28 cellular contexts compared by ENCODE assay signal in genomic region chr19:3084943-3085342, GRCh38. TPM values are rescaled to one million over a fixed set of nuclear protein-coding genes. Genes with fewer than 3 reads are reported as not detected.
DNase-seq lines count a peak whose midpoint lies in the region; ATAC-seq and TF ChIP-seq lines count a peak whose summit lies in the region.
"Had no signal": no experiment of that assay in that cellular context is flagged by ENCODE, and none has a peak within 500 bp of the region (broad histone marks: within the 10 kb centered on the region; RNA-seq: fewer than 3 reads in every experiment).

No MANE protein-coding gene starts in this region.

- H3K4me2 ChIP-seq in SK-N-SH (no peak overlapping the region), hepatocyte (no peak overlapping the region), smooth muscle cell (no peak overlapping the region)
- H3K4me2 ChIP-seq: BLaER1 treated with 17β-estradiol and CSF1 and Interleukin-3, amounts not matched to agents 10 nM and 100 nM; PC-9 had no signal

- no peak overlapping the region for H3K4me3 ChIP-seq in SK-N-SH (ENCODE audit: low read depth in 2 of 2, low read length in 1 of 2)
- no peak overlapping the region for H3K4me3 ChIP-seq in hepatocyte
- H3K4me3 ChIP-seq in stomach, result no peak overlapping the region
- H3K4me3 ChIP-seq in smooth muscle cell, result no peak overlapping the region
- H3K4me3 ChIP-seq: BLaER1 treated with 17β-estradiol and CSF1 and Interleukin-3, amounts not matched to agents 10 nM and 100 nM; GM12878; HAP-1; PC-9 had no signal

- H3F3A ChIP-seq in SK-N-SH (replicated peaks; ENCODE audit: insufficient read depth) (no peaks in the 10 kb centered on the region), smooth muscle cell (ENCODE audit: low read depth) (no peaks in the 10 kb centered on the region)

- H3K9me2 ChIP-seq in SK-N-SH (no peaks in the 10 kb centered on the region), hepatocyte (replicated peaks; ENCODE audit: insufficient read depth) (no peaks in the 10 kb centered on the region)

- no peaks in the 10 kb centered on the region for H3K79me2 ChIP-seq in SK-N-SH (ENCODE audit: insufficient read depth)
- H3K79me2 ChIP-seq in hepatocyte, result no peaks in the 10 kb centered on the region
- H3K79me2 ChIP-seq in smooth muscle cell (ENCODE audit: low read depth), result no peaks in the 10 kb centered on the region

- no peaks in the 10 kb centered on the region for H3K27me3 ChIP-seq in SK-N-SH (ENCODE audit: insufficient read depth)
- H3K27me3 ChIP-seq in hepatocyte, result no peaks in the 10 kb centered on the region
- no peaks in the 10 kb centered on the region for H3K27me3 ChIP-seq in stomach
- no peaks in the 10 kb centered on the region for H3K27me3 ChIP-seq in smooth muscle cell (ENCODE audit: low read depth)
- H3K27me3 ChIP-seq: BLaER1 treated with 17β-estradiol and CSF1 and Interleukin-3, amounts not matched to agents 10 nM and 100 nM had no signal

- POLR2A ChIA-PET in SK-N-SH (lab: Yijun Ruan, JAX), result no interaction called here

- no peak overlapping the region for H2AFZ ChIP-seq in SK-N-SH (ENCODE audit: low read depth)
- H2AFZ ChIP-seq in hepatocyte, result no peak overlapping the region
- no peak overlapping the region for H2AFZ ChIP-seq in smooth muscle cell (ENCODE audit: low read depth)
- H2AFZ ChIP-seq: PC-9 had no signal

- TF ChIP-seq EP300 in SK-N-SH (IDR thresholded peaks at IDR 0.05; ENCODE audit: borderline replicate concordance in 1 of 2, low read depth in 1 of 2, low read length in 1 of 2) (no peak), stomach (IDR thresholded peaks at IDR 0.05) (no peak)

- intact Hi-C loops in stomach (cut with DNase I; ENCODE audit: low total_unique reads), result no loop called here

- TF ChIP-seq POLR2A in stomach (IDR thresholded peaks at IDR 0.05), result no peak

- H3K9me3 ChIP-seq in SK-N-SH (no peaks in the 10 kb centered on the region), hepatocyte (ENCODE audit: low read depth) (no peaks in the 10 kb centered on the region), stomach (no peaks in the 10 kb centered on the region), smooth muscle cell (replicated peaks; ENCODE audit: low read depth) (no peaks in the 10 kb centered on the region)
- H3K9me3 ChIP-seq: Caco-2, HAP-1 had no signal

- no peaks in the 10 kb centered on the region for H3K36me3 ChIP-seq in SK-N-SH (replicated peaks in 1 of 2; ENCODE audit: control insufficient read depth in 1 of 2, insufficient read depth in 2 of 2, low read length in 1 of 2)
- H3K36me3 ChIP-seq in hepatocyte (replicated peaks; ENCODE audit: insufficient read depth, low read depth), result no peaks in the 10 kb centered on the region
- no peaks in the 10 kb centered on the region for H3K36me3 ChIP-seq in stomach
- no peaks in the 10 kb centered on the region for H3K36me3 ChIP-seq in smooth muscle cell (ENCODE audit: low read depth)
- H3K36me3 ChIP-seq: BLaER1 treated with 17β-estradiol and CSF1 and Interleukin-3, amounts not matched to agents 10 nM and 100 nM; HAP-1 had no signal

- DNase-seq in SK-N-SH (peak; percentile 4), hepatocyte (ENCODE audit: low spot score) (peak; percentile 75), mucosa of gallbladder (ENCODE audit: low spot score) (peak; percentile 64), stomach (peak; percentile 65), smooth muscle cell (lab: John Stamatoyannopoulos, UW; ENCODE audit: unreplicated experiment) (no peak)
- DNase-seq in effector CD4-positive, alpha-beta T cell, result no peak
- DNase-seq: ACHN; CD4-positive, alpha-beta memory T cell; DMS 273 treated with DMSO at 0.1 percent for 48 hours; DND-41; KG1; NCI-H1105; NCI-H146; NCI-H2029; NCI-H2227 treated with DMSO at 0.1 percent for 48 hours; NCI-H510A; NCI-H748 treated with DMSO at 0.1 percent for 48 hours; PC-9 had no signal

- TF ChIP-seq CTCF in SK-N-SH (IDR thresholded peaks at IDR 0.05) (no peak), hepatocyte (IDR thresholded peaks at IDR 0.05; ENCODE audit: poor library complexity) (no peak), stomach (IDR thresholded peaks at IDR 0.05) (no peak), smooth muscle cell (IDR thresholded peaks at IDR 0.05; ENCODE audit: borderline replicate concordance, insufficient read depth, poor library complexity, severe bottlenecking) (no peak)

- no peaks in the 10 kb centered on the region for H4K20me1 ChIP-seq in SK-N-SH (ENCODE audit: insufficient read depth)
- no peaks in the 10 kb centered on the region for H4K20me1 ChIP-seq in hepatocyte (ENCODE audit: insufficient read depth, poor library complexity, severe bottlenecking)
- no peaks in the 10 kb centered on the region for H4K20me1 ChIP-seq in smooth muscle cell (ENCODE audit: low read depth)
- H4K20me1 ChIP-seq: BLaER1 treated with 17β-estradiol and CSF1 and Interleukin-3, amounts not matched to agents 10 nM and 100 nM had no signal

- H3K27ac ChIP-seq in SK-N-SH (ENCODE audit: low read depth in 2 of 2, low read length in 1 of 2) (no peak overlapping the region), hepatocyte (peak overlapping the region; percentile 83), stomach (peak overlapping the region in 2 of 5 donors; percentile 16 to 59), smooth muscle cell (ENCODE audit: low read depth) (no peak overlapping the region)
- H3K27ac ChIP-seq: 22Rv1; BLaER1 treated with 17β-estradiol and CSF1 and Interleukin-3, amounts not matched to agents 10 nM and 100 nM; HL-60; PC-9; RWPE1 had no signal

- CTCF ChIA-PET in SK-N-SH (lab: Yijun Ruan, JAX), result interaction anchor here (0.8 to 1.8 kb wide), 5 partner anchors 10 to 44 kb away, joined by 3 to 7 read pairs (median 4); no protein-coding TSS in a partner anchor

- H3K9ac ChIP-seq in SK-N-SH (no peak overlapping the region), smooth muscle cell (ENCODE audit: low read depth) (no peak overlapping the region)
- H3K9ac ChIP-seq: BLaER1 treated with 17β-estradiol and CSF1 and Interleukin-3, amounts not matched to agents 10 nM and 100 nM had no signal

- 94% methylated on average over 4 of the region's 10 CpGs for WGBS in SK-N-SH (ENCODE audit: low lambda C conversion rate)
- WGBS in hepatocyte (ENCODE audit: low lambda C conversion rate, missing lambda C conversion rate), result 75% methylated on average over 10 of the region's 10 CpGs
- WGBS in stomach, 5 donors, result 38 to 58% (median 53%) methylated on average over 9 to 10 of the region's 10 CpGs
- WGBS in smooth muscle cell (ENCODE audit: low lambda C conversion rate), result 85% methylated on average over 10 of the region's 10 CpGs

- ATAC-seq in SK-N-SH treated with all-trans-retinoic acid at 6 μM for 48 hours (no peak), GM21825 (IDR thresholded peaks at IDR 0.05; ENCODE audit: unreplicated experiment) (no peak)
- ATAC-seq: GM12878 had no signal

- H3K4me1 ChIP-seq in SK-N-SH (ENCODE audit: control insufficient read depth in 1 of 2, insufficient read depth in 2 of 2, low read depth in 1 of 2, low read length in 1 of 2) (no peaks in the 10 kb centered on the region), hepatocyte (ENCODE audit: insufficient read depth) (peaks cover 11% of the 10 kb centered on the region), stomach (peaks cover 7 to 10% (median 8%) of the 10 kb centered on the region in 4 donors), smooth muscle cell (ENCODE audit: low read depth) (no peaks in the 10 kb centered on the region)
- H3K4me1 ChIP-seq: BLaER1 treated with 17β-estradiol and CSF1 and Interleukin-3, amounts not matched to agents 10 nM and 100 nM; HAP-1 had no signal

- no peak for TF ChIP-seq RAD21 in SK-N-SH (IDR thresholded peaks at IDR 0.05; ENCODE audit: low read length)

TF ChIP-seq in SK-N-SH, 30 proteins besides CTCF, POLR2A, EP300 and RAD21 (continues in another document):
- no peak for TF ChIP-seq MAX (IDR thresholded peaks at IDR 0.05; ENCODE audit: low read depth)

TF ChIP-seq in SK-N-SH treated with all-trans-retinoic acid at 6 μM for 48 hours, 23 proteins besides CTCF, POLR2A, EP300 and RAD21 (continues in another document):
- TF ChIP-seq TCF4 (CRISPR knock-in tag; IDR thresholded peaks at IDR 0.05; ENCODE audit: borderline replicate concordance) (no peak), ZFP3 (CRISPR knock-in tag; IDR thresholded peaks at IDR 0.05) (no peak), ESRRG (CRISPR knock-in tag; IDR thresholded peaks at IDR 0.05) (no peak)

RNA-seq across cellular contexts. Expression of gene GNA11, which starts 9.2 kb away (rescaled TPM):
- polyA plus RNA-seq in SK-N-SH (2012; rRNA removed) (14.6 and 32.4 TPM in 2 replicates), hepatocyte (100 and 115 TPM in 2 replicates), stomach (10 to 100 TPM; 18.9 to 31.3 (median 25.5) TPM), smooth muscle cell (57.4 and 71.5 TPM in 2 replicates)
- polyA plus RNA-seq in SK-N-SH (2012; cell fraction: cytosol; rRNA removed), result 14.6 and 27.8 TPM in 2 replicates
- 33.0 and 35.6 TPM in 2 replicates for polyA plus RNA-seq in SK-N-SH (2012; cell fraction: nucleus; rRNA removed)
- total RNA-seq in hepatocyte (53.8 and 60.2 TPM in 2 replicates), mucosa of gallbladder (93.2 TPM), stomach (100 to 1,000 TPM in 1 of 5 donors, 10 to 100 TPM in 4; 40.6 to 204 (median 63.4) TPM), smooth muscle cell (16.3 and 16.9 TPM in 2 replicates)

RNA-seq across cellular contexts. Expression of gene TLE5, which starts 22.6 kb away (rescaled TPM):
- polyA plus RNA-seq in SK-N-SH (2012; rRNA removed) (479 and 519 TPM in 2 replicates), hepatocyte (308 and 340 TPM in 2 replicates), stomach (100 to 1,000 TPM; 470 to 688 (median 669) TPM), smooth muscle cell (235 and 274 TPM in 2 replicates)
- 268 and 361 TPM in 2 replicates for polyA plus RNA-seq in SK-N-SH (2012; cell fraction: cytosol; rRNA removed)
- 542 and 572 TPM in 2 replicates for polyA plus RNA-seq in SK-N-SH (2012; cell fraction: nucleus; rRNA removed)
- total RNA-seq in hepatocyte (241 and 260 TPM in 2 replicates), mucosa of gallbladder (629 TPM), stomach (100 to 1,000 TPM; 126 to 386 (median 264) TPM), smooth muscle cell (145 and 146 TPM in 2 replicates)

RNA-seq across cellular contexts. Expression of gene GNA15, which starts 50.9 kb away (rescaled TPM):
- polyA plus RNA-seq in SK-N-SH (2012; rRNA removed), result 0.05 and 0.13 TPM in 2 replicates
- polyA plus RNA-seq in SK-N-SH (2012; cell fraction: cytosol; rRNA removed), result 0.03 and 0.04 TPM in 2 replicates
- polyA plus RNA-seq in SK-N-SH (2012; cell fraction: nucleus; rRNA removed), result 0.15 and 0.21 TPM in 2 replicates
- 0.24 and 1.5 TPM in 2 replicates for total RNA-seq in hepatocyte
- polyA plus RNA-seq in hepatocyte, result 0.29 and 0.45 TPM in 2 replicates
- total RNA-seq in mucosa of gallbladder, result 6.4 TPM
- total RNA-seq in stomach, result 1 to 10 TPM in 2 of 5 donors, under 1 TPM in 1, not detected in 2; 0.45 to 4.8 (median 4.5) TPM
- polyA plus RNA-seq in stomach, result 10 to 100 TPM in 1 of 3 donors, 1 to 10 TPM in 2; 4.9 to 15.1 (median 7.8) TPM
- 1.5 and 1.8 TPM in 2 replicates for total RNA-seq in smooth muscle cell
- polyA plus RNA-seq in smooth muscle cell, result 0.43 and 1.2 TPM in 2 replicates
- total RNA-seq: Caco-2 had no signal

RNA-seq across cellular contexts. Expression of gene TLE2, which starts 55.9 kb away (rescaled TPM):
- polyA plus RNA-seq in SK-N-SH (2012; rRNA removed), result 1.7 and 2.3 TPM in 2 replicates
- 0.97 and 1.9 TPM in 2 replicates for polyA plus RNA-seq in SK-N-SH (2012; cell fraction: cytosol; rRNA removed)
- 10.0 and 17.5 TPM in 2 replicates for polyA plus RNA-seq in SK-N-SH (2012; cell fraction: nucleus; rRNA removed)
- total RNA-seq in hepatocyte, result 25.4 and 36.2 TPM in 2 replicates
- 71.1 and 82.0 TPM in 2 replicates for polyA plus RNA-seq in hepatocyte
- total RNA-seq in mucosa of gallbladder, result 64.6 TPM
- 10 to 100 TPM; 13.8 to 92.9 (median 47.2) TPM for total RNA-seq in stomach
- 10 to 100 TPM; 21.4 to 24.1 (median 21.8) TPM for polyA plus RNA-seq in stomach
- total RNA-seq in smooth muscle cell, result 7.1 and 7.7 TPM in 2 replicates
- 13.6 and 14.9 TPM in 2 replicates for polyA plus RNA-seq in smooth muscle cell
- total RNA-seq: HT1080 had no signal

Comparison
In these comparisons a context has a peak if more than half of its experiments do, and no peak if none do; other contexts are left out.
1. DNase-seq: peak in SK-N-SH (single experiment), hepatocyte (single experiment), mucosa of gallbladder (single experiment) and stomach (single experiment); none in effector CD4-positive, alpha-beta T cell (single experiment) and smooth muscle cell (single experiment).